30 cellular contexts compared by ENCODE assay signal in the genomic region with DNA sequence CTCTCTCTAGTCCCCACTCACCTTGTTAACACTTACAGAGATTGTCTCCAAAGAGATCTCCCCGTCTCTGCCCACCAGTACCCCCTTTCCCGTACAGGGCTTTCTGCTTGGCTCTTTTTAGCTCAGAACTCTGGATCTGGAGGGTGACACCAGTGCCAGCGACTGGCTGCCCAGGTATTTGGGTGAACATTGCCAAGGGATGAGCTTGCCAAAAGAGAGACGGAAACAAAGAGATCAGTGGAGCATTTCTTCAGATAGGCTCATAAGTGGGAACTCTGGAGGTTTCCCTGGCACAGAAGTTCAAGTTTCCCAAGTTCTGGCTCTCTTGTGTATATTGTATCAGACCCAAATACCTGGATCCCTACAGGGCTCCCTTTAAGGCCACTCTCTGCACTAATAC. TPM values are rescaled to one million over a fixed set of nuclear protein-coding genes. Genes with fewer than 3 reads are reported as not detected.
"Had no signal": no experiment of that assay in that cellular context is flagged by ENCODE, and none has a peak within 500 bp of the region (broad histone marks: within the 10 kb centered on the region; RNA-seq: fewer than 3 reads in every experiment).

No MANE protein-coding gene starts in this region.

- H3K27ac ChIP-seq: left lung, neural progenitor cell, neutrophil, parathyroid adenoma, transverse colon, upper lobe of left lung, vagina had no signal

- H3K36me3 ChIP-seq: neural progenitor cell, neutrophil, transverse colon, upper lobe of left lung, vagina had no signal

- H3K4me1 ChIP-seq: left lung, neural progenitor cell, parathyroid adenoma, transverse colon, vagina had no signal

- H3K27me3 ChIP-seq: left lung, neural progenitor cell, transverse colon, upper lobe of left lung, vagina had no signal

- H3K9me3 ChIP-seq: left lung, neutrophil, transverse colon, upper lobe of left lung, vagina had no signal

- H3K4me3 ChIP-seq: left lung, lung, neural progenitor cell, smooth muscle cell, transverse colon, upper lobe of left lung, vagina had no signal

- H3K9ac ChIP-seq: neural progenitor cell, parathyroid adenoma had no signal

- DNase-seq: hippocampal formation; kidney glomerular epithelial cell; left colon; left lung; mesendoderm; naive B cell; natural killer cell; nephron progenitor cell; occipital lobe; right cardiac atrium; stimulated activated CD4-positive, alpha-beta T cell treated with anti-CD3 and anti-CD28 coated beads, Interleukin-1b, Interleukin-23, amount 100 ng/mL, for 48 hours; stimulated activated CD4-positive, alpha-beta T cell treated with anti-CD3 and anti-CD28 coated beads, Interleukin-2, amount 100 ng/mL, for 48 hours; stimulated activated CD4-positive, alpha-beta T cell treated with anti-CD3 and anti-CD28 coated beads, Interleukin-4, amount 100 ng/mL, for 4 hours; stimulated activated CD8-positive, alpha-beta memory T cell treated with anti-CD3 and anti-CD28 coated beads, Interleukin-4, amount 100 ng/mL, for 48 hours; stimulated activated naive CD4-positive, alpha-beta T cell treated with Interleukin-2 at 50 U/mL for 16 hours; stimulated activated naive CD8-positive, alpha-beta T cell treated with anti-CD3 and anti-CD28 coated beads, Interleukin-15, amount 100 ng/mL, for 72 hours; substantia nigra; transverse colon; upper lobe of left lung had no signal

- ATAC-seq: left colon; left lung; natural killer cell; right cardiac atrium; sciatic nerve; stimulated activated memory B cell treated with anti-CD40 and anti-IgM and Interleukin-4, amounts not matched to agents 10 μg/mL and 1 μg/mL and 100 μg/mL, for 72 hours; stimulated activated naive CD8-positive, alpha-beta T cell treated with anti-CD3 and anti-CD28 coated beads, Interleukin-15, amount 100 ng/mL, for 72 hours had no signal

RNA-seq across cellular contexts. Expression of gene SMKR1, which starts 38.1 kb away (rescaled TPM):
- total RNA-seq: left colon, osteocyte, posterior vena cava, right cardiac atrium, smooth muscle cell, transverse colon, urinary bladder, vagina had no signal
- polyA plus RNA-seq: smooth muscle cell, urinary bladder had no signal
